Comparison of ENCODE assay signal across 12 cellular contexts in genomic region chr1:35727434-35727825, GRCh38.
"Had no signal": no experiment of that assay in that cellular context is flagged by ENCODE, and none has a peak within 500 bp of the region (broad histone marks: within the 10 kb centered on the region; RNA-seq: fewer than 3 reads in every experiment).

No MANE protein-coding gene starts in this region.

- H3K4me3 ChIP-seq: esophagus muscularis mucosa, gastrocnemius medialis, left lung, lung, sigmoid colon, smooth muscle cell, stomach, suprapubic skin, tibial nerve had no signal

- H3K4me2 ChIP-seq: smooth muscle cell had no signal

- FAIRE-seq: colon, urothelium cell line had no signal

- H3K36me3 ChIP-seq: brain microvascular endothelial cell, esophagus muscularis mucosa, gastrocnemius medialis, left lung, sigmoid colon, stomach, suprapubic skin, tibial nerve had no signal

- DNase-seq: left lung, sigmoid colon had no signal

- H3K27ac ChIP-seq: brain microvascular endothelial cell, esophagus muscularis mucosa, gastrocnemius medialis, left lung, sigmoid colon, stomach, suprapubic skin, tibial nerve had no signal

- H3K9me3 ChIP-seq: esophagus muscularis mucosa, gastrocnemius medialis, left lung, sigmoid colon, stomach, suprapubic skin, tibial nerve had no signal

- H3K27me3 ChIP-seq: brain microvascular endothelial cell, esophagus muscularis mucosa, gastrocnemius medialis, left lung, sigmoid colon, suprapubic skin, tibial nerve had no signal

- H3K4me1 ChIP-seq: gastrocnemius medialis, left lung, suprapubic skin had no signal
